Comparison of ENCODE assay signal across 23 cellular contexts in the genomic region with DNA sequence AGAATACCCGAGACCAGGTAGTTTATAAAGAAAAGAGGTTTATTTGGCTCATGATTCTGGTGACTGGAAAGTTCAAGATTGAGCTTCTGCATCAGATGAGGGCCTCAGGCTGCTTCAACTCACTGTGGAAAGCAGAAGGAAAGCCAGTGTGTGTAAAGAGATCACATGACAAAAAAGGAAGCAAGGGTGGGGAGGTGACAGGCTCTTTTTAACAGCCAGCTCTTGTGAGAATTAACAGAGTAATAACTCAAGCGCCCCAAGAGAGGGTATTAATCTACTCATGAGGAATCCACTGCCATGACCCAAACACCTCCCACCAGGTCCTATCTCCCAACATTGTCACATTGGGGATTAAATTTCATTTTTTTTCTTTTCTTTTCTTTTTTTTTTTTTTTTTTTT. TPM values are rescaled to one million over a fixed set of nuclear protein-coding genes. Genes with fewer than 3 reads are reported as not detected.
A peak's percentile ranks its signal among the peaks of the same experiment; 100 is the strongest.
DNase-seq lines count a peak whose midpoint lies in the region; ATAC-seq, FAIRE-seq and TF ChIP-seq lines count a peak whose summit lies in the region.
"Had no signal": no experiment of that assay in that cellular context is flagged by ENCODE, and none has a peak within 500 bp of the region (broad histone marks: within the 10 kb centered on the region; RNA-seq: fewer than 3 reads in every experiment).

No MANE protein-coding gene starts in this region.

- no peak for TF ChIP-seq EP300 in K562 (IDR thresholded peaks at IDR 0.05; ENCODE audit: low read length)

- intact Hi-C loops in K562 (cut with micrococcal nuclease): loop anchor here (10.0 kb wide), 1 partner anchor 298 kb away; no protein-coding TSS in a partner anchor

- H3K4me2 ChIP-seq in K562 (ENCODE audit: insufficient read depth, low read length): no peak overlapping the region
- H3K4me2 ChIP-seq: BLaER1 had no signal

- no TSS peak for BruUV-seq in K562 (replicated peaks; lab: Mats Ljungman, UMichigan)

- no peak for FAIRE-seq in K562 (lab: Jason Lieb, UNC)
- FAIRE-seq: G401.6, GM12892, H1 had no signal

- peak; percentile 12 for DNase-seq in DMS53 (lab: John Stamatoyannopoulos, UW)
- DNase-seq in DMS53 treated with DMSO at 0.1 percent for 48 hours (lab: John Stamatoyannopoulos, UW; ENCODE audit: unreplicated experiment): no peak
- peak; percentile 1 for DNase-seq in GDM1 (lab: John Stamatoyannopoulos, UW)
- DNase-seq in NB4 (ENCODE audit: low read depth): peak; percentile 27
- no peak for DNase-seq in K562 (ENCODE audit: extremely low read depth in 1 of 4, low spot score in 3 of 4)
- no peak for DNase-seq in C1 segment of cervical spinal cord (lab: John Stamatoyannopoulos, UW)
- no peak for DNase-seq in stimulated activated CD4-positive, alpha-beta T cell treated with anti-CD3 and anti-CD28 coated beads, Interleukin-2, amount 100 ng/mL, for 24 hours
- DNase-seq in KG1 (lab: John Stamatoyannopoulos, UW): no peak
- DNase-seq: AML-193; Calu3; CD4-positive, alpha-beta T cell; DMS 273 treated with DMSO at 0.1 percent for 48 hours; DMS79 treated with DMSO at 0.1 percent for 48 hours; EL; HFFc6; Karpas-422 had no signal

- POLR2A ChIA-PET in K562 (lab: Yijun Ruan, JAX): no interaction called here

- H2AFZ ChIP-seq in K562 (ENCODE audit: low read depth, low read length): no peak overlapping the region

- no peak overlapping the region for H3K9ac ChIP-seq in K562 (ENCODE audit: insufficient read depth in 1 of 2, low read depth in 2 of 2, low read length in 2 of 2)
- H3K9ac ChIP-seq: BLaER1 had no signal

- TF ChIP-seq CTCF in NB4 (IDR thresholded peaks at IDR 0.05; ENCODE audit: low read depth, low read length) (no peak), K562 (IDR thresholded peaks at IDR 0.05 in 2 of 3, conservative IDR thresholded peaks at IDR 0.05 in 1 of 3; ENCODE audit: insufficient read depth in 2 of 3, low read depth in 1 of 3, low read length in 3 of 3) (no peak)

- H3K9me3 ChIP-seq in K562 (replicated peaks; ENCODE audit: control insufficient read depth, insufficient read depth, low read depth, low read length): no peaks in the 10 kb centered on the region
- H3K9me3 ChIP-seq: BLaER1, HAP-1 had no signal

- H3K27ac ChIP-seq in K562 (ENCODE audit: extremely low read depth, low read depth, low read length): no peak overlapping the region
- H3K27ac ChIP-seq: 22Rv1, BLaER1 had no signal

- 47% methylated on average over 1 of the region's 2 CpGs for WGBS in K562 (ENCODE audit: insufficient coverage, low coverage, missing lambda C conversion rate)

- in situ Hi-C loops in K562 (cut with MboI): no loop called here

- peaks cover 0 to 3% of the 10 kb centered on the region in 2 experiments; a peak in 2 of 5 replicates for H3K4me1 ChIP-seq in K562 (replicated peaks in 1 of 2; ENCODE audit: control insufficient read depth in 2 of 2, insufficient read depth in 2 of 2, low read length in 2 of 2)
- H3K4me1 ChIP-seq: BLaER1 had no signal

- no peak for ATAC-seq in K562

- H3K9me1 ChIP-seq in K562 (ENCODE audit: control insufficient read depth, insufficient read depth, low read length): no peaks in the 10 kb centered on the region

- no peaks in the 10 kb centered on the region for H3K36me3 ChIP-seq in K562 (ENCODE audit: control insufficient read depth, insufficient read depth, low read length)
- H3K36me3 ChIP-seq: BLaER1, HAP-1 had no signal

- no peak overlapping the region for H3K4me3 ChIP-seq in NB4 (ENCODE audit: low read depth, low read length)
- no peak overlapping the region for H3K4me3 ChIP-seq in K562
- H3K4me3 ChIP-seq: BLaER1, HAP-1 had no signal

- H3K79me2 ChIP-seq in K562 (ENCODE audit: control insufficient read depth, insufficient read depth, low read length): no peaks in the 10 kb centered on the region

- TF ChIP-seq POLR2A in NB4 (IDR thresholded peaks at IDR 0.05; ENCODE audit: extremely low read depth, insufficient read length): no peak
- TF ChIP-seq POLR2A in K562 (conservative IDR thresholded peaks at IDR 0.05): no peak

- H4K20me1 ChIP-seq in K562 (replicated peaks; ENCODE audit: control insufficient read depth, insufficient read depth, low read length): no peaks in the 10 kb centered on the region
- H4K20me1 ChIP-seq: BLaER1 had no signal

- no peak for TF ChIP-seq RAD21 in K562 (CRISPR knock-in tag; conservative IDR thresholded peaks at IDR 0.05 in 1 of 2, IDR thresholded peaks at IDR 0.05 in 1 of 2)

- H3K27me3 ChIP-seq in K562 (ENCODE audit: control insufficient read depth in 2 of 2, insufficient read depth in 2 of 2, low read length in 2 of 2): no peaks in the 10 kb centered on the region

- CTCF ChIA-PET in K562 (lab: Yijun Ruan, JAX; ENCODE audit: low intra/inter-chr PET ratio): no interaction called here

TF ChIP-seq in K562, 482 proteins besides CTCF, POLR2A, EP300 and RAD21:
- TF ChIP-seq CBX1 (IDR thresholded peaks at IDR 0.05; ENCODE audit: low read depth) (no peak), ARHGAP35 (IDR thresholded peaks at IDR 0.05; ENCODE audit: partially characterized antibody) (no peak), RBM14 (IDR thresholded peaks at IDR 0.05; ENCODE audit: borderline replicate concordance, insufficient read depth, low read depth, low read length) (no peak), ZNF766 (CRISPR knock-in tag; conservative IDR thresholded peaks at IDR 0.05) (peak; percentile 66)
- TF ChIP-seq, protein P1, sequence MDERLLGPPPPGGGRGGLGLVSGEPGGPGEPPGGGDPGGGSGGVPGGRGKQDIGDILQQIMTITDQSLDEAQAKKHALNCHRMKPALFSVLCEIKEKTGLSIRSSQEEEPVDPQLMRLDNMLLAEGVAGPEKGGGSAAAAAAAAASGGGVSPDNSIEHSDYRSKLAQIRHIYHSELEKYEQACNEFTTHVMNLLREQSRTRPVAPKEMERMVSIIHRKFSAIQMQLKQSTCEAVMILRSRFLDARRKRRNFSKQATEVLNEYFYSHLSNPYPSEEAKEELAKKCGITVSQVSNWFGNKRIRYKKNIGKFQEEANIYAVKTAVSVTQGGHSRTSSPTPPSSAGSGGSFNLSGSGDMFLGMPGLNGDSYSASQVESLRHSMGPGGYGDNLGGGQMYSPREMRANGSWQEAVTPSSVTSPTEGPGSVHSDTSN (CRISPR knock-in tag; IDR thresholded peaks at IDR 0.05; ENCODE audit: low read depth): no peak
- TF ChIP-seq, protein P1 (tag; conservative IDR thresholded peaks at IDR 0.05; ENCODE audit: low read depth): no peak

RNA-seq across cellular contexts. Expression of a gene that starts 6.3 kb away (rescaled TPM):
- 22.5 and 60.7 TPM in 2 replicates for total RNA-seq in K562 (2011; cell fraction: chromatin; rRNA removed; ENCODE audit: low replicate concordance)
- 18.8 and 20.0 TPM in 2 replicates for total RNA-seq in K562 (2011; cell fraction: nucleolus; rRNA removed)
- total RNA-seq in K562 (2011; cell fraction: nucleoplasm; rRNA removed): 38.9 and 76.5 TPM in 2 replicates
- total RNA-seq in K562 (2014; rRNA removed) (7.7 and 10.7 TPM in 2 replicates), K562 (2014; rRNA removed; fragmentation: Illumina TruSeq; extraction: Trizol) (25.8 and 30.3 TPM in 2 replicates), K562 (2015; rRNA removed; fragmentation: Illumina TruSeq; extraction: Trizol) (12.0 and 14.1 TPM in 2 replicates), K562 (2021) (22.4 and 26.5 TPM in 2 replicates)
- polyA plus RNA-seq in K562 (2011; rRNA removed) (29.1 and 32.1 TPM in 2 replicates), K562 (2014; fragmentation: Illumina TruSeq; extraction: Trizol) (14.3 and 15.6 TPM in 2 replicates), K562 (2014; fragmentation: Nextera tagmentation; extraction: Ambion mirVana) (10 to 100 TPM; 31.3 to 44.2 TPM), K562 (2014; rRNA removed) (10.3 and 12.8 TPM in 2 replicates)
- 10.4 and 24.0 TPM in 2 replicates for polyA plus RNA-seq in K562 (2011; cell fraction: cytosol; rRNA removed)
- polyA plus RNA-seq in K562 (2011; cell fraction: nucleus; rRNA removed): 17.6 and 24.1 TPM in 2 replicates
- 11.5 and 13.9 TPM in 2 replicates for polyA plus RNA-seq in K562 (2012)
- polyA minus RNA-seq in K562 (2011; rRNA and poly(A)+ RNA removed): 18.1 and 20.2 TPM in 2 replicates
- 6.5 and 9.6 TPM in 2 replicates for polyA minus RNA-seq in K562 (2011; cell fraction: cytosol; rRNA and poly(A)+ RNA removed)
- polyA minus RNA-seq in K562 (2011; cell fraction: nucleus; rRNA and poly(A)+ RNA removed): 9.6 and 15.7 TPM in 2 replicates

RNA-seq across cellular contexts. Expression of a gene that starts 59.3 kb away (rescaled TPM):
- 2.5 and 2.9 TPM in 2 replicates for total RNA-seq in K562 (2011; cell fraction: chromatin; rRNA removed; ENCODE audit: low replicate concordance)
- total RNA-seq in K562 (2011; cell fraction: nucleolus; rRNA removed): 1.2 and 2.2 TPM in 2 replicates
- total RNA-seq in K562 (2011; cell fraction: nucleoplasm; rRNA removed): 2.3 and 2.4 TPM in 2 replicates
- total RNA-seq in K562 (2014; rRNA removed): 1.00 and 1.1 TPM in 2 replicates
- total RNA-seq in K562 (2014; rRNA removed; fragmentation: Illumina TruSeq; extraction: Trizol): 1.1 and 1.2 TPM in 2 replicates
- total RNA-seq in K562 (2015; rRNA removed; fragmentation: Illumina TruSeq; extraction: Trizol): 1.6 and 1.8 TPM in 2 replicates
- 1.4 and 1.8 TPM in 2 replicates for total RNA-seq in K562 (2021)
- polyA plus RNA-seq in K562 (2011; rRNA removed): 0.96 and 1.0 TPM in 2 replicates
- polyA plus RNA-seq in K562 (2011; cell fraction: cytosol; rRNA removed): 0.52 and 0.66 TPM in 2 replicates
- 1.6 and 2.6 TPM in 2 replicates for polyA plus RNA-seq in K562 (2011; cell fraction: nucleus; rRNA removed)
- 1.5 and 2.1 TPM in 2 replicates for polyA plus RNA-seq in K562 (2012)
- 1.3 and 1.6 TPM in 2 replicates for polyA plus RNA-seq in K562 (2014; fragmentation: Illumina TruSeq; extraction: Trizol)
- polyA plus RNA-seq in K562 (2014; fragmentation: Nextera tagmentation; extraction: Ambion mirVana): under 1 TPM; 0.28 to 0.42 TPM
- polyA plus RNA-seq in K562 (2014; rRNA removed): 0.49 and 0.85 TPM in 2 replicates
- 2.0 and 4.8 TPM in 2 replicates for polyA minus RNA-seq in K562 (2011; rRNA and poly(A)+ RNA removed)
- 4.2 TPM in 2 replicates for polyA minus RNA-seq in K562 (2011; cell fraction: cytosol; rRNA and poly(A)+ RNA removed)
- polyA minus RNA-seq in K562 (2011; cell fraction: nucleus; rRNA and poly(A)+ RNA removed): 2.3 and 4.0 TPM in 2 replicates
- total RNA-seq: CD4-positive, alpha-beta T cell had no signal
- polyA plus RNA-seq: IgD-negative memory B cell had no signal

Comparison
In these comparisons a context has a peak if more than half of its experiments do, and no peak if none do; other contexts are left out.
1. DNase-seq: peak in DMS53 (single experiment), GDM1 (single experiment) and NB4 (single experiment); none in DMS53 treated with DMSO at 0.1 percent for 48 hours (single experiment), K562 (0 of 4), C1 segment of cervical spinal cord (0 of 14), stimulated activated CD4-positive, alpha-beta T cell treated with anti-CD3 and anti-CD28 coated beads, Interleukin-2, amount 100 ng/mL, for 24 hours (0 of 2) and KG1 (single experiment).